ENCODE assay signal across 15 cellular contexts in the genomic region with DNA sequence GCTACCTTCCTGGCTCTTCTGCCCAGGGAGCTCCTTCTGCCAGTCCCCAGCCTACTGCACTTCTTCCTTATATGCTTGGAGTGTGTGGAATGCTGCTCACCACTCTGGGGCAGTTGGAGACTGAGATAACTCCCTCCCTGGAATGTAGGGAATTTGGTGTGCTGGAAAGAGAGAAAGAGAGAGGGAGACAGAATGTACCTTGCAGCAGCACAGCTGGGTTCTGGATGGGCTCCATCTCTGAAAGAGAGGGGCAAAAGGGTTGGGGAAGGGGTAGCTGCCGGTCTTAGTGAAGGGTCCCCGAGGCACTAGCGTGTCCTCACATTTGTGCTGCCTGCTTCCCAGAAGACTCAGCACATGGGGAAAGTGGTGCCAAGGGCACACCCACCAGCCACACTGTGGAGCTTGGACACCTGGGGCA. TPM values are rescaled to one million over a fixed set of nuclear protein-coding genes. Genes with fewer than 3 reads are reported as not detected.
DNase-seq lines count a peak whose midpoint lies in the region; ATAC-seq, FAIRE-seq and TF ChIP-seq lines count a peak whose summit lies in the region.
"Had no signal": no experiment of that assay in that cellular context is flagged by ENCODE, and none has a peak within 500 bp of the region (broad histone marks: within the 10 kb centered on the region; RNA-seq: fewer than 3 reads in every experiment).

No MANE protein-coding gene starts in this region.

- no peaks in the 10 kb centered on the region for H3K9me1 ChIP-seq in keratinocyte (ENCODE audit: control insufficient read depth, extremely low read depth, insufficient read depth, low read length)

- no peaks in the 10 kb centered on the region for H3K36me3 ChIP-seq in cardiac muscle cell
- no peaks in the 10 kb centered on the region for H3K36me3 ChIP-seq in heart left ventricle
- H3K36me3 ChIP-seq in astrocyte (ENCODE audit: insufficient read depth, low read length): no peaks in the 10 kb centered on the region
- H3K36me3 ChIP-seq in keratinocyte (ENCODE audit: control insufficient read depth in 2 of 2, extremely low read depth in 1 of 2, insufficient read depth in 2 of 2, low read length in 2 of 2): no peaks in the 10 kb centered on the region
- H3K36me3 ChIP-seq in upper lobe of right lung: no peaks in the 10 kb centered on the region
- H3K36me3 ChIP-seq: tibial artery had no signal

- H3K4me1 ChIP-seq in cardiac muscle cell (ENCODE audit: low read depth) (peaks cover 37% of the 10 kb centered on the region), heart left ventricle (peaks cover 0 to 27% (median 10%) of the 10 kb centered on the region in 12 donors), astrocyte (ENCODE audit: insufficient read depth, low read length) (peaks cover 7% of the 10 kb centered on the region), keratinocyte (ENCODE audit: control insufficient read depth, extremely low read depth, insufficient read depth, low read length) (peaks cover 34% of the 10 kb centered on the region), upper lobe of right lung (peaks cover 8% of the 10 kb centered on the region)

- DNase-seq in cardiac muscle cell (ENCODE audit: low read depth in 1 of 2, low spot score in 1 of 2): peak; percentile 84 to 86
- DNase-seq in heart left ventricle: no peak
- peak; percentile 74 for DNase-seq in astrocyte (ENCODE audit: low read depth)
- DNase-seq in keratinocyte (ENCODE audit: low read depth, low spot score): no peak
- DNase-seq in upper lobe of right lung: no peak
- no peak for DNase-seq in stimulated activated naive CD4-positive, alpha-beta T cell (lab: John Stamatoyannopoulos, UW)
- no peak for DNase-seq in lower leg skin (ENCODE audit: low spot score in 2 of 2)
- DNase-seq in NCI-H524 (lab: John Stamatoyannopoulos, UW): no peak
- DNase-seq: activated T-cell treated with anti-CD3 and anti-CD28 coated beads, Interleukin-2, amount 50 U/mL, for 4 hours; central memory CD4-positive, alpha-beta T cell; naive B cell; T1000; tibial artery had no signal

- 58 to 73% (median 65%) methylated on average over 3 of the region's 3 CpGs for WGBS in heart left ventricle, 4 donors
- 49 to 50% methylated on average over 3 of the region's 3 CpGs for WGBS in lower leg skin, 2 donors

- H3K9ac ChIP-seq in astrocyte (ENCODE audit: low read length) (no peak overlapping the region), keratinocyte (ENCODE audit: control insufficient read depth, extremely low read depth, insufficient read depth, low read length) (no peak overlapping the region)
- H3K9ac ChIP-seq: KMS-11 had no signal

- FAIRE-seq in astrocyte (lab: Jason Lieb, UNC) (no peak), keratinocyte (lab: Jason Lieb, UNC) (no peak)
- FAIRE-seq: frontal cortex had no signal

- H3K9me3 ChIP-seq in cardiac muscle cell (ENCODE audit: low read depth): no peaks in the 10 kb centered on the region
- no peaks in the 10 kb centered on the region for H3K9me3 ChIP-seq in heart left ventricle
- H3K9me3 ChIP-seq in astrocyte (ENCODE audit: insufficient read depth, low read depth, low read length): no peaks in the 10 kb centered on the region
- no peaks in the 10 kb centered on the region for H3K9me3 ChIP-seq in keratinocyte (ENCODE audit: control insufficient read depth, low read depth, low read length)
- H3K9me3 ChIP-seq in upper lobe of right lung: no peaks in the 10 kb centered on the region
- H3K9me3 ChIP-seq: tibial artery had no signal

- TF ChIP-seq CTCF in cardiac muscle cell (IDR thresholded peaks at IDR 0.05; ENCODE audit: low read depth, low read length) (peak; percentile 3), heart left ventricle (IDR thresholded peaks at IDR 0.05) (no peak), astrocyte (IDR thresholded peaks at IDR 0.05; ENCODE audit: insufficient read depth, low read depth, low read length) (no peak), keratinocyte (optimal IDR thresholded peaks at IDR 0.05 in 1 of 3, IDR thresholded peaks at IDR 0.05 in 1 of 3, conservative IDR thresholded peaks at IDR 0.05 in 1 of 3; ENCODE audit: extremely low read depth in 1 of 3, insufficient read depth in 2 of 3, low read length in 3 of 3) (peak in 1 of 3 experiments; percentile 36), upper lobe of right lung (IDR thresholded peaks at IDR 0.05) (no peak), lower leg skin (IDR thresholded peaks at IDR 0.05) (no peak)

- peak overlapping the region; percentile 94 for H3K27ac ChIP-seq in cardiac muscle cell
- no peak overlapping the region for H3K27ac ChIP-seq in heart left ventricle
- H3K27ac ChIP-seq in astrocyte (ENCODE audit: low read depth, low read length): no peak overlapping the region
- H3K27ac ChIP-seq in keratinocyte (ENCODE audit: control insufficient read depth, insufficient read depth, low read length): no peak overlapping the region
- peak overlapping the region; percentile 26 for H3K27ac ChIP-seq in upper lobe of right lung
- H3K27ac ChIP-seq: KMS-11, tibial artery had no signal

- ATAC-seq in heart left ventricle: no peak
- peak; percentile 88 for ATAC-seq in upper lobe of right lung
- ATAC-seq: activated T-cell treated with anti-CD3 and anti-CD28 coated beads, Interleukin-2, amount 50 U/mL, for 4 hours had no signal

- H3K4me3 ChIP-seq in cardiac muscle cell (no peak overlapping the region), heart left ventricle (no peak overlapping the region), astrocyte (ENCODE audit: insufficient read depth, low read depth, low read length) (no peak overlapping the region), keratinocyte (ENCODE audit: control insufficient read depth in 2 of 3, extremely low read depth in 1 of 3, insufficient read depth in 2 of 3, low read depth in 1 of 3, low read length in 3 of 3) (no peak overlapping the region), upper lobe of right lung (no peak overlapping the region), lower leg skin (ENCODE audit: low read depth, poor library complexity, severe bottlenecking) (no peak overlapping the region)
- H3K4me3 ChIP-seq: tibial artery had no signal

- peak overlapping the region; percentile 78 for H3K27ac Mint-ChIP-seq in astrocyte (ENCODE audit: unreplicated experiment)
- H3K27ac Mint-ChIP-seq: naive B cell had no signal

- H3K79me2 ChIP-seq in astrocyte (ENCODE audit: insufficient read depth, low read length) (no peaks in the 10 kb centered on the region), keratinocyte (ENCODE audit: control insufficient read depth, insufficient read depth, low read length) (no peaks in the 10 kb centered on the region)

- H3K36me3 Mint-ChIP-seq in astrocyte (ENCODE audit: low read depth, unreplicated experiment): no peaks in the 10 kb centered on the region
- H3K36me3 Mint-ChIP-seq: naive B cell had no signal

- no peak overlapping the region for H3K4me3 Mint-ChIP-seq in astrocyte (ENCODE audit: unreplicated experiment)
- H3K4me3 Mint-ChIP-seq: activated T-cell treated with anti-CD3 and anti-CD28 coated beads, Interleukin-2, amount 50 U/mL, for 4 hours had no signal

- H3K27me3 Mint-ChIP-seq in astrocyte (ENCODE audit: low read depth, unreplicated experiment): no peaks in the 10 kb centered on the region

- intact Hi-C loops in heart left ventricle (cut with DNase I): no loop called here
- intact Hi-C loops in upper lobe of right lung (cut with DNase I): no loop called here
- intact Hi-C loops in lower leg skin (cut with DNase I; ENCODE audit: low total_unique reads): loop anchor here (5.0 kb wide), 1 partner anchor 238 kb away; no protein-coding TSS in a partner anchor

- no peaks in the 10 kb centered on the region for H3K9me3 Mint-ChIP-seq in astrocyte (ENCODE audit: unreplicated experiment)
- H3K9me3 Mint-ChIP-seq: activated T-cell treated with anti-CD3 and anti-CD28 coated beads, Interleukin-2, amount 50 U/mL, for 4 hours; naive B cell had no signal

- no peak overlapping the region for H2AFZ ChIP-seq in astrocyte (ENCODE audit: low read depth, low read length)
- H2AFZ ChIP-seq in keratinocyte (ENCODE audit: control insufficient read depth, low read length): peak overlapping the region; percentile 77

- dilution Hi-C loops in keratinocyte (cut with MboI; ENCODE audit: extremely low pct_ligation_motif_present, low sequenced_read_pairs): no loop called here

- peaks cover 28% of the 10 kb centered on the region for H3K4me1 Mint-ChIP-seq in astrocyte (ENCODE audit: low read depth, unreplicated experiment)

- no peak for TF ChIP-seq POLR2A in heart left ventricle (IDR thresholded peaks at IDR 0.05)
- TF ChIP-seq POLR2A in lower leg skin (IDR thresholded peaks at IDR 0.05): no peak

- H3K27me3 ChIP-seq in cardiac muscle cell (no peaks in the 10 kb centered on the region), heart left ventricle (no peaks in the 10 kb centered on the region), astrocyte (ENCODE audit: insufficient read depth, low read length) (peaks cover 2% of the 10 kb centered on the region), keratinocyte (ENCODE audit: control insufficient read depth, extremely low read depth, insufficient read depth, low read length) (no peaks in the 10 kb centered on the region), upper lobe of right lung (no peaks in the 10 kb centered on the region)
- H3K27me3 ChIP-seq: tibial artery had no signal

- H3K4me2 ChIP-seq in astrocyte (ENCODE audit: low read length): peak overlapping the region; percentile 49
- peak overlapping the region; percentile 41 for H3K4me2 ChIP-seq in keratinocyte (ENCODE audit: control insufficient read depth, extremely low read depth, insufficient read depth, low read depth, low read length)
- H3K4me2 ChIP-seq: KMS-11 had no signal

- no peaks in the 10 kb centered on the region for H4K20me1 ChIP-seq in astrocyte (ENCODE audit: insufficient read depth, low read length)
- no peaks in the 10 kb centered on the region for H4K20me1 ChIP-seq in keratinocyte (ENCODE audit: control insufficient read depth, extremely low read depth, insufficient read depth, low read length)

RNA-seq across cellular contexts. Expression of a gene that starts 40.2 kb away (rescaled TPM):
- total RNA-seq in cardiac muscle cell (125 and 136 TPM in 2 replicates), heart left ventricle (10 to 100 TPM; 18.0 to 50.0 (median 38.4) TPM), astrocyte (144 and 156 TPM in 2 replicates), upper lobe of right lung (102 TPM), lower leg skin (100 to 1,000 TPM; 140 to 221 (median 194) TPM)
- polyA plus RNA-seq in cardiac muscle cell (108 and 118 TPM in 2 replicates), heart left ventricle (10 to 100 TPM; 11.8 to 14.1 TPM), keratinocyte (104 to 178 TPM (median 152 TPM) in 3 replicates)
- polyA plus RNA-seq in keratinocyte (2011; ENCODE audit: low read depth): 28.2 TPM
- 52.6 and 78.8 TPM in 2 replicates for polyA plus RNA-seq in keratinocyte (2011; cell fraction: cytosol; rRNA removed)
- 361 and 438 TPM in 2 replicates for polyA plus RNA-seq in keratinocyte (2011; cell fraction: nucleus; rRNA removed)
- polyA plus RNA-seq in keratinocyte (2012; ENCODE audit: low replicate concordance): 113 and 227 TPM in 2 replicates
- 175 to 367 TPM (median 287 TPM) in 3 replicates for polyA minus RNA-seq in keratinocyte
- 399 TPM for polyA minus RNA-seq in keratinocyte (2011; cell fraction: cytosol; rRNA and poly(A)+ RNA removed)
- polyA minus RNA-seq in keratinocyte (2011; cell fraction: nucleus; rRNA and poly(A)+ RNA removed): 550 and 554 TPM in 2 replicates

Comparison
In these comparisons a context has a peak if more than half of its experiments do, and no peak if none do; other contexts are left out.
1. DNase-seq: peak in cardiac muscle cell (2 of 2) and astrocyte (single experiment); none in heart left ventricle (0 of 5), keratinocyte (single experiment), upper lobe of right lung (single experiment), stimulated activated naive CD4-positive, alpha-beta T cell (0 of 6), lower leg skin (0 of 2) and NCI-H524 (0 of 2).
2. H3K27ac ChIP-seq: peak in cardiac muscle cell (single experiment) and upper lobe of right lung (single experiment); none in heart left ventricle (0 of 12), astrocyte (single experiment) and keratinocyte (single experiment).